19 cellular contexts compared by ENCODE assay signal in the genomic region with DNA sequence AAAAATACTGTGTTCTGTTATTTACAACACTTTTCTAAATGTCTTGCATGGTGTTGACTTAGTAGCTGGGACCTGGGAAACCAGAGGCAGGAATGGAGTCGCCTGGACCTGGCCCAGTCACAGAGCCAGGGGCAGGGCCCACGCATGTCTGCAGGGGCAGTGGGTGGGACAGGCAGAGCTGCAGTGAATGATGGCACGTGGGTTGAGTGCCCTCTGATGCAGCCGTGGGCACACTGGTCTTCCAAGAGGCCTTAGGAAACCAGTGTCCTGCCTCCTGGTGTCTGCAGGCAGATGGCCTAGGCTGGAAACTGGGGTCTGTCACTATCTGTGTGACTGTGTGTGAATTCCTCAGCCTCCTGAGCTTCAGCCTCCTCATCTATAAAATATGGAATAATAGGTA. TPM values are rescaled to one million over a fixed set of nuclear protein-coding genes. Genes with fewer than 3 reads are reported as not detected.
DNase-seq lines count a peak whose midpoint lies in the region; ATAC-seq and TF ChIP-seq lines count a peak whose summit lies in the region.
"Had no signal": no experiment of that assay in that cellular context is flagged by ENCODE, and none has a peak within 500 bp of the region (broad histone marks: within the 10 kb centered on the region; RNA-seq: fewer than 3 reads in every experiment).

No MANE protein-coding gene starts in this region.

- H3K9me3 Mint-ChIP-seq in activated naive CD4-positive, alpha-beta T cell treated with anti-CD3 and anti-CD28 coated beads for 36 hours = no peaks in the 10 kb centered on the region
- H3K9me3 Mint-ChIP-seq: CD8-positive, alpha-beta T cell; GM23338 had no signal

- TF ChIP-seq CTCF in HEK293 (tag by site-specific recombination; IDR thresholded peaks at IDR 0.05) = no peak
- TF ChIP-seq CTCF in RWPE2 (IDR thresholded peaks at IDR 0.05; ENCODE audit: poor library complexity, severe bottlenecking) = no peak
- no peak for TF ChIP-seq CTCF in foreskin keratinocyte (conservative IDR thresholded peaks at IDR 0.05)

- H3K18ac ChIP-seq in neuronal stem cell (ENCODE audit: low read length) = peak overlapping the region; percentile 64

- H3K27me3 Mint-ChIP-seq in activated naive CD4-positive, alpha-beta T cell treated with anti-CD3 and anti-CD28 coated beads for 36 hours (ENCODE audit: low read depth) = peaks cover 3% of the 10 kb centered on the region

- H3K9ac ChIP-seq in neuronal stem cell (ENCODE audit: low read depth, low read length, poor library complexity) = peak overlapping the region; percentile 31

- no CpG with 5 or more reads among the region's 4 CpGs for WGBS in neuronal stem cell (ENCODE audit: extremely low coverage in 2 of 2, insufficient read length in 2 of 2, insufficient replicate concordance in 1 of 2), 2 donors

- no peak for DNase-seq in RWPE2 (ENCODE audit: low spot score)
- DNase-seq in foreskin keratinocyte = no peak
- no peak for DNase-seq in neuronal stem cell (ENCODE audit: low spot score)
- no peak for DNase-seq in central memory CD4-positive, alpha-beta T cell
- no peak for DNase-seq in HT-29 (ENCODE audit: low spot score)
- DNase-seq in activated naive CD4-positive, alpha-beta T cell treated with anti-CD3 and anti-CD28 coated beads for 36 hours = no peak
- DNase-seq: BE2C, COR-L47, DMS153, DMS79 treated with DMSO at 0.1 percent for 48 hours, EL, HCEC 1CT had no signal

- no peak overlapping the region for H2BK120ac ChIP-seq in neuronal stem cell (ENCODE audit: low read depth, low read length)

- no peak overlapping the region for H4K8ac ChIP-seq in neuronal stem cell (ENCODE audit: low read depth, low read length)

- no peak overlapping the region for H3K23ac ChIP-seq in neuronal stem cell (ENCODE audit: low read depth, low read length, poor library complexity)

- H3K36me3 ChIP-seq in HEK293 (ENCODE audit: control insufficient read depth in 2 of 2, insufficient read depth in 1 of 2, low read length in 2 of 2) = no peaks in the 10 kb centered on the region
- no peaks in the 10 kb centered on the region for H3K36me3 ChIP-seq in RWPE2 (ENCODE audit: low read depth)
- no peaks in the 10 kb centered on the region for H3K36me3 ChIP-seq in neuronal stem cell (replicated peaks in 1 of 2; ENCODE audit: control insufficient read depth in 2 of 2, insufficient read depth in 2 of 2, low read length in 2 of 2)
- H3K36me3 ChIP-seq: BE2C had no signal

- no peaks in the 10 kb centered on the region for H3K4me1 Mint-ChIP-seq in activated naive CD4-positive, alpha-beta T cell treated with anti-CD3 and anti-CD28 coated beads for 36 hours (ENCODE audit: low read depth)
- H3K4me1 Mint-ChIP-seq: GM23338 had no signal

- H2BK12ac ChIP-seq in neuronal stem cell (ENCODE audit: low read length) = no peak overlapping the region

- no peaks in the 10 kb centered on the region for H3K79me1 ChIP-seq in neuronal stem cell (ENCODE audit: low read depth, low read length)

- H3K9me3 ChIP-seq in HEK293 (ENCODE audit: control insufficient read depth, insufficient read depth, low read depth, low read length) (no peaks in the 10 kb centered on the region), RWPE2 (ENCODE audit: severe bottlenecking) (no peaks in the 10 kb centered on the region), neuronal stem cell (replicated peaks in 1 of 2; ENCODE audit: control insufficient read depth in 2 of 2, insufficient read depth in 1 of 2, low read depth in 1 of 2, low read length in 2 of 2) (peaks cover 0 to 2% of the 10 kb centered on the region in 2 donors)
- H3K9me3 ChIP-seq: A549, BE2C had no signal

- no peak overlapping the region for H2AK5ac ChIP-seq in neuronal stem cell (ENCODE audit: low read depth, low read length)

- intact Hi-C loops in activated naive CD4-positive, alpha-beta T cell treated with anti-CD3 and anti-CD28 coated beads for 36 hours (cut with micrococcal nuclease) = no loop called here

- H3K4me3 ChIP-seq in HEK293 (ENCODE audit: low read depth, low read length) (no peak overlapping the region), RWPE2 (ENCODE audit: severe bottlenecking) (no peak overlapping the region), neuronal stem cell (ENCODE audit: low read length in 2 of 2) (no peak overlapping the region)
- H3K4me3 ChIP-seq: A549, GM23338 had no signal

- H3K4me1 ChIP-seq in HEK293 (ENCODE audit: control insufficient read depth, insufficient read depth, low read length) (no peaks in the 10 kb centered on the region), RWPE2 (ENCODE audit: insufficient read depth, poor library complexity, severe bottlenecking) (peaks cover 31% of the 10 kb centered on the region), foreskin keratinocyte (peaks cover 43% of the 10 kb centered on the region), neuronal stem cell (ENCODE audit: control insufficient read depth in 2 of 2, insufficient read depth in 1 of 2, low read depth in 1 of 2, low read length in 2 of 2) (peaks cover 0 to 1% of the 10 kb centered on the region in 2 donors)
- H3K4me1 ChIP-seq: A549, BE2C had no signal

- POLR2A ChIA-PET in HEK293 (lab: Yijun Ruan, JAX) = no interaction called here

- H2BK5ac ChIP-seq in neuronal stem cell (ENCODE audit: low read length) = no peak overlapping the region

- H3K27ac Mint-ChIP-seq in activated naive CD4-positive, alpha-beta T cell treated with anti-CD3 and anti-CD28 coated beads for 36 hours = no peak overlapping the region
- H3K27ac Mint-ChIP-seq: CD8-positive, alpha-beta T cell had no signal

- H3K4ac ChIP-seq in neuronal stem cell (ENCODE audit: low read length) = no peak overlapping the region

- H2AFZ ChIP-seq in neuronal stem cell (ENCODE audit: low read length) = no peak overlapping the region
- H2AFZ ChIP-seq: GM23338 had no signal

- no peak overlapping the region for H3K4me2 ChIP-seq in neuronal stem cell (ENCODE audit: insufficient read depth, low read length, poor library complexity, severe bottlenecking)
- H3K4me2 ChIP-seq: A549, GM23338 had no signal

- H3K36me3 Mint-ChIP-seq in activated naive CD4-positive, alpha-beta T cell treated with anti-CD3 and anti-CD28 coated beads for 36 hours (ENCODE audit: low read depth) = no peaks in the 10 kb centered on the region
- H3K36me3 Mint-ChIP-seq: CD8-positive, alpha-beta T cell had no signal

- CTCF ChIA-PET in HEK293 (lab: Yijun Ruan, JAX) = interaction anchor here (2.9 kb wide), 1 partner anchor 9 kb away, joined by 16 read pairs; no protein-coding TSS in a partner anchor
- CTCF ChIA-PET in activated naive CD4-positive, alpha-beta T cell treated with anti-CD3 and anti-CD28 coated beads for 36 hours (lab: Charles Lee) = interaction anchor here (1.3 kb wide), 1 partner anchor 86 kb away, joined by 4 read pairs; no protein-coding TSS in a partner anchor

- ATAC-seq in RWPE2 (ENCODE audit: low read depth) (no peak), foreskin keratinocyte (no peak), GM21447 (IDR thresholded peaks at IDR 0.05; ENCODE audit: unreplicated experiment) (no peak)
- ATAC-seq: A549; CD8-positive, alpha-beta T cell; GM23338 had no signal

- H2BK15ac ChIP-seq in neuronal stem cell (ENCODE audit: low read length) = no peak overlapping the region

- H3K4me3 Mint-ChIP-seq in activated naive CD4-positive, alpha-beta T cell treated with anti-CD3 and anti-CD28 coated beads for 36 hours = no peak overlapping the region
- H3K4me3 Mint-ChIP-seq: CD8-positive, alpha-beta T cell; GM23338 had no signal

- H3K14ac ChIP-seq in neuronal stem cell (ENCODE audit: low read length) = no peak overlapping the region

- H4K91ac ChIP-seq in neuronal stem cell (ENCODE audit: low read depth, low read length, poor library complexity) = no peak overlapping the region

- H3K27ac ChIP-seq in HEK293 (ENCODE audit: extremely low read depth, low read depth, low read length) (no peak overlapping the region), RWPE2 (ENCODE audit: poor library complexity, severe bottlenecking) (peak overlapping the region; percentile 84), foreskin keratinocyte (peak overlapping the region; percentile 72), neuronal stem cell (replicated peaks; ENCODE audit: low read length) (no peak overlapping the region)
- H3K27ac ChIP-seq: A549, C4-2B, HL-60 had no signal

- H3K27me3 ChIP-seq in RWPE2 (ENCODE audit: insufficient read depth, poor library complexity, severe bottlenecking) (no peaks in the 10 kb centered on the region), foreskin keratinocyte (no peaks in the 10 kb centered on the region), neuronal stem cell (ENCODE audit: control insufficient read depth in 3 of 3, insufficient read depth in 3 of 3, low read depth in 1 of 3, low read length in 3 of 3) (no peaks in the 10 kb centered on the region)
- H3K27me3 ChIP-seq: BE2C had no signal

TF ChIP-seq in HEK293, 187 proteins besides CTCF, POLR2A, EP300 and RAD21 (continues in another document):
- no peak for TF ChIP-seq SP2 (tag by site-specific recombination; IDR thresholded peaks at IDR 0.05)
- TF ChIP-seq, protein P1, sequence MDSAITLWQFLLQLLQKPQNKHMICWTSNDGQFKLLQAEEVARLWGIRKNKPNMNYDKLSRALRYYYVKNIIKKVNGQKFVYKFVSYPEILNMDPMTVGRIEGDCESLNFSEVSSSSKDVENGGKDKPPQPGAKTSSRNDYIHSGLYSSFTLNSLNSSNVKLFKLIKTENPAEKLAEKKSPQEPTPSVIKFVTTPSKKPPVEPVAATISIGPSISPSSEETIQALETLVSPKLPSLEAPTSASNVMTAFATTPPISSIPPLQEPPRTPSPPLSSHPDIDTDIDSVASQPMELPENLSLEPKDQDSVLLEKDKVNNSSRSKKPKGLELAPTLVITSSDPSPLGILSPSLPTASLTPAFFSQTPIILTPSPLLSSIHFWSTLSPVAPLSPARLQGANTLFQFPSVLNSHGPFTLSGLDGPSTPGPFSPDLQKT (IDR thresholded peaks at IDR 0.05; ENCODE audit: borderline replicate concordance, low read depth, low read length) = no peak
- TF ChIP-seq, protein P2, sequence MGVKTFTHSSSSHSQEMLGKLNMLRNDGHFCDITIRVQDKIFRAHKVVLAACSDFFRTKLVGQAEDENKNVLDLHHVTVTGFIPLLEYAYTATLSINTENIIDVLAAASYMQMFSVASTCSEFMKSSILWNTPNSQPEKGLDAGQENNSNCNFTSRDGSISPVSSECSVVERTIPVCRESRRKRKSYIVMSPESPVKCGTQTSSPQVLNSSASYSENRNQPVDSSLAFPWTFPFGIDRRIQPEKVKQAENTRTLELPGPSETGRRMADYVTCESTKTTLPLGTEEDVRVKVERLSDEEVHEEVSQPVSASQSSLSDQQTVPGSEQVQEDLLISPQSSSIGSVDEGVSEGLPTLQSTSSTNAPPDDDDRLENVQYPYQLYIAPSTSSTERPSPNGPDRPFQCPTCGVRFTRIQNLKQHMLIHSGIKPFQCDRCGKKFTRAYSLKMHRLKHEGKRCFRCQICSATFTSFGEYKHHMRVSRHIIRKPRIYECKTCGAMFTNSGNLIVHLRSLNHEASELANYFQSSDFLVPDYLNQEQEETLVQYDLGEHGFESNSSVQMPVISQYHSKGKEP (tag by site-specific recombination; IDR thresholded peaks at IDR 0.05) = no peak

RNA-seq across cellular contexts. Expression of a gene that starts 46.8 kb away (rescaled TPM):
- total RNA-seq in foreskin keratinocyte = 22.5 and 22.9 TPM in 2 replicates
- 13.8 and 14.1 TPM in 2 replicates for polyA plus RNA-seq in foreskin keratinocyte
- polyA plus RNA-seq in neuronal stem cell (2013, experiment 1 of 2) = 38.1 TPM
- polyA plus RNA-seq in neuronal stem cell (2013, experiment 2 of 2) = 36.3 TPM
- 0.13 and 0.15 TPM in 2 replicates for total RNA-seq in HT-29 (2014; rRNA removed; shearing (Covaris generic))
- 1 to 10 TPM; 2.6 to 3.3 TPM for total RNA-seq in activated naive CD4-positive, alpha-beta T cell treated with anti-CD3 and anti-CD28 coated beads for 36 hours

Comparison
In these comparisons a context has a peak if more than half of its experiments do, and no peak if none do; other contexts are left out.
1. H3K27ac ChIP-seq: peak in RWPE2 (single experiment) and foreskin keratinocyte (single experiment); none in HEK293 (single experiment) and neuronal stem cell (single experiment).